ENCODE assay signal across 16 cellular contexts in genomic region chr3:20935791-20936190, GRCh38.
"Had no signal": no experiment of that assay in that cellular context is flagged by ENCODE, and none has a peak within 500 bp of the region (broad histone marks: within the 10 kb centered on the region; RNA-seq: fewer than 3 reads in every experiment).

No MANE protein-coding gene starts in this region.

- H3K36me3 Mint-ChIP-seq: activated naive CD8-positive, alpha-beta T cell treated with anti-CD3 and anti-CD28 coated beads, Interleukin-2, amount 10 ng/mL, durations not matched to agents 7 days and 5 days had no signal

- H3K4me1 ChIP-seq: breast epithelium, transverse colon had no signal

- H3K27me3 Mint-ChIP-seq: activated naive CD8-positive, alpha-beta T cell treated with anti-CD3 and anti-CD28 coated beads, Interleukin-2, amount 10 ng/mL, durations not matched to agents 7 days and 5 days had no signal

- H3K27ac ChIP-seq: breast epithelium, transverse colon had no signal

- H3K9me3 Mint-ChIP-seq: activated naive CD8-positive, alpha-beta T cell treated with anti-CD3 and anti-CD28 coated beads, Interleukin-2, amount 10 ng/mL, durations not matched to agents 7 days and 5 days; nephron had no signal

- DNase-seq: activated CD4-positive, alpha-beta T cell treated with anti-CD3 and anti-CD28 coated beads, Interleukin-2, amount 50 U/mL, for 4 hours; activated CD4-positive, CD25-positive, alpha-beta regulatory T cell treated with anti-CD3 and anti-CD28 coated beads, Interleukin-2, amount 50 U/mL, for 72 hours; activated naive CD4-positive, alpha-beta T cell; activated naive CD8-positive, alpha-beta T cell treated with anti-CD3 and anti-CD28 coated beads, Interleukin-2, amount 10 ng/mL, durations not matched to agents 7 days and 5 days; activated T-cell treated with anti-CD3 and anti-CD28 coated beads for 4 hours; anterior cingulate cortex; hippocampal formation; mesendoderm; nucleus accumbens; stimulated activated CD4-positive, alpha-beta T cell treated with anti-CD3 and anti-CD28 coated beads, Interleukin-2, amount 100 ng/mL, for 48 hours; stimulated activated naive CD4-positive, alpha-beta T cell; T1000; transverse colon had no signal

- H3K4me3 Mint-ChIP-seq: activated naive CD8-positive, alpha-beta T cell treated with anti-CD3 and anti-CD28 coated beads, Interleukin-2, amount 10 ng/mL, durations not matched to agents 7 days and 5 days; nephron had no signal

- H3K9me3 ChIP-seq: breast epithelium, transverse colon had no signal

- FAIRE-seq: keratinocyte had no signal

- H3K4me1 Mint-ChIP-seq: activated naive CD8-positive, alpha-beta T cell treated with anti-CD3 and anti-CD28 coated beads, Interleukin-2, amount 10 ng/mL, durations not matched to agents 7 days and 5 days; nephron had no signal

- H3K27ac Mint-ChIP-seq: activated naive CD8-positive, alpha-beta T cell treated with anti-CD3 and anti-CD28 coated beads, Interleukin-2, amount 10 ng/mL, durations not matched to agents 7 days and 5 days had no signal

- H3K36me3 ChIP-seq: breast epithelium, transverse colon had no signal

- H3K4me3 ChIP-seq: breast epithelium, transverse colon had no signal

- H3K27me3 ChIP-seq: breast epithelium, transverse colon had no signal
